ENCODE assay signal across 8 cellular contexts in genomic region chr2:196640031-196640548, GRCh38. TPM values are rescaled to one million over a fixed set of nuclear protein-coding genes. Genes with fewer than 3 reads are reported as not detected.
DNase-seq lines count a peak whose midpoint lies in the region; ATAC-seq and TF ChIP-seq lines count a peak whose summit lies in the region.

No MANE protein-coding gene starts in this region.

- no peaks in the 10 kb centered on the region for H3K36me3 Mint-ChIP-seq in activated naive CD4-positive, alpha-beta T cell treated with anti-CD3 and anti-CD28 coated beads, Interleukin-2, amount 10 ng/mL, durations not matched to agents 7 days and 5 days
- H3K36me3 Mint-ChIP-seq in immature natural killer cell: no peaks in the 10 kb centered on the region

- intact Hi-C loops in transverse colon (cut with DNase I; ENCODE audit: low total_unique reads): no loop called here

- DNase-seq in activated naive CD4-positive, alpha-beta T cell treated with anti-CD3 and anti-CD28 coated beads, Interleukin-2, amount 10 ng/mL, durations not matched to agents 7 days and 5 days: no peak
- DNase-seq in activated naive CD4-positive, alpha-beta T cell treated with anti-CD3 and anti-CD28 coated beads, Interleukin-2, amount 50 U/mL, for 16 hours: no peak
- no peak for DNase-seq in immature natural killer cell
- no peak for DNase-seq in transverse colon
- no peak for DNase-seq in GM13977 (ENCODE audit: low spot score)
- DNase-seq in Ammon's horn (ENCODE audit: low spot score): no peak

- peak overlapping the region; percentile 90 for H3K4me3 Mint-ChIP-seq in activated naive CD4-positive, alpha-beta T cell treated with anti-CD3 and anti-CD28 coated beads, Interleukin-2, amount 10 ng/mL, durations not matched to agents 7 days and 5 days
- H3K4me3 Mint-ChIP-seq in immature natural killer cell: peak overlapping the region; percentile 84 to 92 (median 88)

- H3K9me3 ChIP-seq in transverse colon: no peaks in the 10 kb centered on the region

- H3K36me3 ChIP-seq in transverse colon: no peaks in the 10 kb centered on the region

- H3K4me1 ChIP-seq in transverse colon: peaks cover 0 to 12% (median 3%) of the 10 kb centered on the region in 4 donors

- 9 to 12% methylated on average over 7 to 12 of the region's 12 CpGs for WGBS in transverse colon (ENCODE audit: low coverage in 1 of 2), 2 donors

- TF ChIP-seq POLR2A in transverse colon (IDR thresholded peaks at IDR 0.05): no peak

- peak overlapping the region; percentile 86 for H3K27ac Mint-ChIP-seq in activated naive CD4-positive, alpha-beta T cell treated with anti-CD3 and anti-CD28 coated beads, Interleukin-2, amount 10 ng/mL, durations not matched to agents 7 days and 5 days
- peak overlapping the region in 1 of 6 donors; percentile 45 for H3K27ac Mint-ChIP-seq in immature natural killer cell

- in situ Hi-C loops in transverse colon (cut with MboI; ENCODE audit: low pct_ligation_motif_present in 1 of 4, low pct_unique_long_range_greater_than_20kb in 1 of 4, low sequenced_read_pairs in 3 of 4) (loop anchor here in 1 of 4 donors (25.0 kb wide), 1 partner anchor 328 kb away; no protein-coding TSS in a partner anchor), GM13977 (cut with MboI; ENCODE audit: low pct_unique_long_range_greater_than_20kb, low sequenced_read_pairs, unreplicated experiment) (no loop called here)

- peak overlapping the region; percentile 61 for H3K27ac ChIP-seq in VCaP
- peak overlapping the region in 3 of 4 donors; percentile 13 to 64 (median 61) for H3K27ac ChIP-seq in transverse colon

- TF ChIP-seq CTCF in VCaP (conservative IDR thresholded peaks at IDR 0.05) (no peak), transverse colon (IDR thresholded peaks at IDR 0.05) (no peak), GM13977 (IDR thresholded peaks at IDR 0.05; ENCODE audit: extremely low read depth, insufficient read depth, missing control alignments) (no peak)

- peaks cover 30% of the 10 kb centered on the region for H3K4me1 Mint-ChIP-seq in activated naive CD4-positive, alpha-beta T cell treated with anti-CD3 and anti-CD28 coated beads, Interleukin-2, amount 10 ng/mL, durations not matched to agents 7 days and 5 days
- peaks cover 19 to 31% of the 10 kb centered on the region in 2 donors for H3K4me1 Mint-ChIP-seq in immature natural killer cell

- H3K27me3 ChIP-seq in transverse colon: no peaks in the 10 kb centered on the region

- no peak for TF ChIP-seq EP300 in transverse colon (IDR thresholded peaks at IDR 0.05; ENCODE audit: low read depth)

- H3K4me3 ChIP-seq in transverse colon: peak overlapping the region; percentile 51 to 63 (median 54)

- CTCF ChIA-PET in activated naive CD4-positive, alpha-beta T cell treated with anti-CD3 and anti-CD28 coated beads, Interleukin-2, amount 10 ng/mL, durations not matched to agents 7 days and 5 days (lab: Charles Lee): interaction anchor here (0.6 kb wide), 1 partner anchor 1138 kb away, joined by 4 read pairs; no protein-coding TSS in a partner anchor

- no peaks in the 10 kb centered on the region for H3K9me3 Mint-ChIP-seq in activated naive CD4-positive, alpha-beta T cell treated with anti-CD3 and anti-CD28 coated beads, Interleukin-2, amount 10 ng/mL, durations not matched to agents 7 days and 5 days
- H3K9me3 Mint-ChIP-seq in immature natural killer cell: no peaks in the 10 kb centered on the region

- peaks cover 14% of the 10 kb centered on the region for H3K27me3 Mint-ChIP-seq in activated naive CD4-positive, alpha-beta T cell treated with anti-CD3 and anti-CD28 coated beads, Interleukin-2, amount 10 ng/mL, durations not matched to agents 7 days and 5 days
- H3K27me3 Mint-ChIP-seq in immature natural killer cell (ENCODE audit: low read depth in 3 of 3): no peaks in the 10 kb centered on the region

- ATAC-seq in GM18861 (IDR thresholded peaks at IDR 0.05; ENCODE audit: unreplicated experiment): no peak

RNA-seq across cellular contexts. Expression of gene CCDC150, which starts 0.6 kb away (rescaled TPM):
- not detected for polyA plus RNA-seq in immature natural killer cell
- total RNA-seq in transverse colon: 100 to 1,000 TPM in 1 of 4 donors, 1 to 10 TPM in 2, not detected in 1; 1.6 to 137 (median 2.7) TPM

RNA-seq across cellular contexts. Expression of gene HECW2, which starts 46.7 kb away (rescaled TPM):
- polyA plus RNA-seq in immature natural killer cell: under 1 TPM in 1 of 3 donors, not detected in 2; 0.18 TPM
- total RNA-seq in transverse colon: 1 to 10 TPM; 1.1 to 2.2 (median 1.6) TPM
